Comparison of ENCODE assay signal across 1 cellular context in genomic region chr7:4882169-4882741, GRCh38.
TF ChIP-seq lines count a peak whose summit lies in the region.

No MANE protein-coding gene starts in this region.

TF ChIP-seq in IMR-90, 13 proteins besides CTCF, POLR2A, EP300 and RAD21 (continued from another document):
- TF ChIP-seq MXI1 (IDR thresholded peaks at IDR 0.05; ENCODE audit: borderline replicate concordance, low read depth, low read length): no peak
- TF ChIP-seq USF2 (IDR thresholded peaks at IDR 0.05; ENCODE audit: low read depth, low read length): no peak
